ENCODE assay signal across 2 cellular contexts in genomic region chr1:244449936-244450508, GRCh38.
TF ChIP-seq lines count a peak whose summit lies in the region.

No MANE protein-coding gene starts in this region.

TF ChIP-seq in SK-N-SH, 30 proteins besides CTCF, POLR2A, EP300 and RAD21 (continued from another document):
- TF ChIP-seq SMC3 (IDR thresholded peaks at IDR 0.05; ENCODE audit: low read depth, low read length) (no peak), NRF1 (IDR thresholded peaks at IDR 0.05; ENCODE audit: low read depth, low read length) (no peak), TEAD4 (IDR thresholded peaks at IDR 0.05; ENCODE audit: borderline replicate concordance, insufficient read depth) (no peak), FOXJ3 (CRISPR knock-in tag; IDR thresholded peaks at IDR 0.05) (no peak), RCOR1 (IDR thresholded peaks at IDR 0.05; ENCODE audit: low read length) (no peak), GATA2 (CRISPR knock-in tag; IDR thresholded peaks at IDR 0.05) (no peak), JUND (IDR thresholded peaks at IDR 0.05) (no peak)
- TF ChIP-seq, protein P1, sequence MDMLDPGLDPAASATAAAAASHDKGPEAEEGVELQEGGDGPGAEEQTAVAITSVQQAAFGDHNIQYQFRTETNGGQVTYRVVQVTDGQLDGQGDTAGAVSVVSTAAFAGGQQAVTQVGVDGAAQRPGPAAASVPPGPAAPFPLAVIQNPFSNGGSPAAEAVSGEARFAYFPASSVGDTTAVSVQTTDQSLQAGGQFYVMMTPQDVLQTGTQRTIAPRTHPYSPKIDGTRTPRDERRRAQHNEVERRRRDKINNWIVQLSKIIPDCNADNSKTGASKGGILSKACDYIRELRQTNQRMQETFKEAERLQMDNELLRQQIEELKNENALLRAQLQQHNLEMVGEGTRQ (IDR thresholded peaks at IDR 0.05; ENCODE audit: borderline replicate concordance, low read depth, low read length), result no peak
- TF ChIP-seq, protein P2, sequence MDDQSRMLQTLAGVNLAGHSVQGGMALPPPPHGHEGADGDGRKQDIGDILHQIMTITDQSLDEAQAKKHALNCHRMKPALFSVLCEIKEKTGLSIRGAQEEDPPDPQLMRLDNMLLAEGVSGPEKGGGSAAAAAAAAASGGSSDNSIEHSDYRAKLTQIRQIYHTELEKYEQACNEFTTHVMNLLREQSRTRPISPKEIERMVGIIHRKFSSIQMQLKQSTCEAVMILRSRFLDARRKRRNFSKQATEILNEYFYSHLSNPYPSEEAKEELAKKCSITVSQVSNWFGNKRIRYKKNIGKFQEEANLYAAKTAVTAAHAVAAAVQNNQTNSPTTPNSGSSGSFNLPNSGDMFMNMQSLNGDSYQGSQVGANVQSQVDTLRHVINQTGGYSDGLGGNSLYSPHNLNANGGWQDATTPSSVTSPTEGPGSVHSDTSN (IDR thresholded peaks at IDR 0.05), result no peak
- TF ChIP-seq, protein P3, sequence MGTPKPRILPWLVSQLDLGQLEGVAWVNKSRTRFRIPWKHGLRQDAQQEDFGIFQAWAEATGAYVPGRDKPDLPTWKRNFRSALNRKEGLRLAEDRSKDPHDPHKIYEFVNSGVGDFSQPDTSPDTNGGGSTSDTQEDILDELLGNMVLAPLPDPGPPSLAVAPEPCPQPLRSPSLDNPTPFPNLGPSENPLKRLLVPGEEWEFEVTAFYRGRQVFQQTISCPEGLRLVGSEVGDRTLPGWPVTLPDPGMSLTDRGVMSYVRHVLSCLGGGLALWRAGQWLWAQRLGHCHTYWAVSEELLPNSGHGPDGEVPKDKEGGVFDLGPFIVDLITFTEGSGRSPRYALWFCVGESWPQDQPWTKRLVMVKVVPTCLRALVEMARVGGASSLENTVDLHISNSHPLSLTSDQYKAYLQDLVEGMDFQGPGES (IDR thresholded peaks at IDR 0.05; ENCODE audit: low read depth, low read length), result no peak

TF ChIP-seq in SK-N-SH treated with all-trans-retinoic acid at 6 μM for 48 hours, 23 proteins besides CTCF, POLR2A, EP300 and RAD21 (continued from another document):
- TF ChIP-seq TSHZ2 (CRISPR knock-in tag; IDR thresholded peaks at IDR 0.05), result no peak
- no peak for TF ChIP-seq ZFP3 (CRISPR knock-in tag; IDR thresholded peaks at IDR 0.05)
- TF ChIP-seq ZC3H10 (CRISPR knock-in tag; IDR thresholded peaks at IDR 0.05), result no peak
